20 cellular contexts compared by ENCODE assay signal in genomic region chr1:164670026-164670425, GRCh38.
DNase-seq lines count a peak whose midpoint lies in the region; ATAC-seq and TF ChIP-seq lines count a peak whose summit lies in the region.
"Had no signal": no experiment of that assay in that cellular context is flagged by ENCODE, and none has a peak within 500 bp of the region (broad histone marks: within the 10 kb centered on the region; RNA-seq: fewer than 3 reads in every experiment).

No MANE protein-coding gene starts in this region.

- peaks cover 57% of the 10 kb centered on the region for H3K4me1 Mint-ChIP-seq in GM23338
- peaks cover 71% of the 10 kb centered on the region for H3K4me1 Mint-ChIP-seq in mesothelial cell of epicardium
- H3K4me1 Mint-ChIP-seq: CD8-positive, alpha-beta memory T cell had no signal

- H3K9me2 ChIP-seq in GM23338 (ENCODE audit: insufficient read depth): 0 out of 2 replicates have a peak, but pooled peaks cover 3% of the 10 kb centered on the region

- TF ChIP-seq CTCF in GM23338 (conservative IDR thresholded peaks at IDR 0.05; ENCODE audit: low read depth in 2 of 2): 0 out of 4 replicates have a peak, but pooled peaks of 1 of the 2 experiments have one; percentile 8
- TF ChIP-seq CTCF in body of pancreas (IDR thresholded peaks at IDR 0.05): no peak
- no peak for TF ChIP-seq CTCF in mesothelial cell of epicardium (IDR thresholded peaks at IDR 0.05; ENCODE audit: unreplicated experiment)
- no peak for TF ChIP-seq CTCF in sigmoid colon (IDR thresholded peaks at IDR 0.05)

- H3K4me3 ChIP-seq in GM23338 (no peak overlapping the region), body of pancreas (no peak overlapping the region), sigmoid colon (no peak overlapping the region)
- H3K4me3 ChIP-seq: SJSA1 had no signal

- H3K4me2 ChIP-seq in GM23338: peak overlapping the region; percentile 73; the same call in 1 of the 2 replicates

- TF ChIP-seq EP300 in sigmoid colon (IDR thresholded peaks at IDR 0.05): no peak

- H3K27me3 Mint-ChIP-seq in GM23338 (ENCODE audit: insufficient read depth, low read depth, poor library complexity): peaks cover 11% of the 10 kb centered on the region
- H3K27me3 Mint-ChIP-seq in mesothelial cell of epicardium (ENCODE audit: low read depth): no peaks in the 10 kb centered on the region

- H3K9me3 Mint-ChIP-seq in GM23338: no peaks in the 10 kb centered on the region
- H3K9me3 Mint-ChIP-seq in mesothelial cell of epicardium: no peaks in the 10 kb centered on the region

- H3K9me3 ChIP-seq in body of pancreas (no peaks in the 10 kb centered on the region), sigmoid colon (no peaks in the 10 kb centered on the region)
- H3K9me3 ChIP-seq: SJSA1 had no signal

- H4K20me1 ChIP-seq in GM23338 (replicated peaks; ENCODE audit: insufficient read depth): peaks cover 36% of the 10 kb centered on the region

- WGBS in body of pancreas, 2 donors: 88 to 89% methylated on average over 1 of the region's 1 CpG
- 91 to 95% methylated on average over 1 of the region's 1 CpG for WGBS in sigmoid colon, 2 donors

- H3K36me3 Mint-ChIP-seq in GM23338 (ENCODE audit: low read depth): peaks cover 3% of the 10 kb centered on the region; the same call in 1 of the 3 replicates
- peaks cover 9% of the 10 kb centered on the region for H3K36me3 Mint-ChIP-seq in mesothelial cell of epicardium
- H3K36me3 Mint-ChIP-seq: CD8-positive, alpha-beta memory T cell had no signal

- H3F3A ChIP-seq in GM23338 (replicated peaks; ENCODE audit: low read depth): peaks cover 8% of the 10 kb centered on the region; the same call in 1 of the 2 replicates

- TF ChIP-seq POLR2A in body of pancreas (IDR thresholded peaks at IDR 0.05) (no peak), sigmoid colon (IDR thresholded peaks at IDR 0.05) (no peak)

- intact Hi-C loops in body of pancreas (cut with DNase I): no loop called here
- intact Hi-C loops in sigmoid colon (cut with DNase I): no loop called here

- H3K27ac ChIP-seq in GM23338 (ENCODE audit: low read depth): peak overlapping the region; percentile 78; the same call in 1 of the 2 replicates
- H3K27ac ChIP-seq in body of pancreas: peak overlapping the region in 3 of 4 donors; percentile 21 to 64 (median 22)
- H3K27ac ChIP-seq in sigmoid colon: peak overlapping the region; percentile 15 to 33 (median 28)
- H3K27ac ChIP-seq: HL-60, SJSA1 had no signal

- H3K27me3 ChIP-seq in GM23338 (ENCODE audit: insufficient read depth): no peaks in the 10 kb centered on the region
- no peaks in the 10 kb centered on the region for H3K27me3 ChIP-seq in body of pancreas
- H3K27me3 ChIP-seq in sigmoid colon: no peaks in the 10 kb centered on the region
- H3K27me3 ChIP-seq: SJSA1 had no signal

- H3K4me3 Mint-ChIP-seq in GM23338: no peak overlapping the region
- no peak overlapping the region for H3K4me3 Mint-ChIP-seq in mesothelial cell of epicardium
- H3K4me3 Mint-ChIP-seq: CD8-positive, alpha-beta memory T cell had no signal

- no peak for DNase-seq in GM23338 (ENCODE audit: low spot score)
- no peak for DNase-seq in body of pancreas
- no peak for DNase-seq in mesothelial cell of epicardium (ENCODE audit: low spot score in 2 of 2, unreplicated experiment in 2 of 2)
- DNase-seq in sigmoid colon: no peak
- no peak for DNase-seq in NCI-H1694 treated with DMSO at 0.1 percent for 48 hours (lab: John Stamatoyannopoulos, UW)
- DNase-seq: ACHN; C1 segment of cervical spinal cord; CD8-positive, alpha-beta memory T cell; DMS79; H7; NCI-H1417; NCI-H2029; NCI-H446; NCI-H526 treated with DMSO at 0.1 percent for 48 hours had no signal

- H3K27ac Mint-ChIP-seq in GM23338: 0 out of 2 replicates have a peak overlapping the region, but pooled peaks have one; percentile 21
- peak overlapping the region; percentile 88 for H3K27ac Mint-ChIP-seq in mesothelial cell of epicardium

- peaks cover 92% of the 10 kb centered on the region for H3K79me2 ChIP-seq in GM23338 (replicated peaks; ENCODE audit: insufficient read depth)

- H3K36me3 ChIP-seq in GM23338 (ENCODE audit: insufficient read depth): no peaks in the 10 kb centered on the region
- H3K36me3 ChIP-seq in body of pancreas (replicated peaks in 1 of 2; ENCODE audit: insufficient read depth in 1 of 2, low read depth in 2 of 2): no peaks in the 10 kb centered on the region
- H3K36me3 ChIP-seq in sigmoid colon: no peaks in the 10 kb centered on the region
- H3K36me3 ChIP-seq: SJSA1 had no signal

- no peak overlapping the region for H2AFZ ChIP-seq in GM23338

- ATAC-seq in GM23338 (no peak), body of pancreas (no peak), HG02870 (IDR thresholded peaks at IDR 0.05; ENCODE audit: unreplicated experiment) (no peak), GM21367 (IDR thresholded peaks at IDR 0.05; ENCODE audit: unreplicated experiment) (no peak), GM19035 (IDR thresholded peaks at IDR 0.05; ENCODE audit: unreplicated experiment) (no peak)
- ATAC-seq: Panc1 had no signal

- H3K4me1 ChIP-seq in GM23338 (ENCODE audit: insufficient read depth) (peaks cover 55% of the 10 kb centered on the region), body of pancreas (peaks cover 73% of the 10 kb centered on the region), sigmoid colon (peaks cover 0 to 79% (median 56%) of the 10 kb centered on the region in 4 donors)
- H3K4me1 ChIP-seq: SJSA1 had no signal

TF ChIP-seq in GM23338, 12 proteins besides CTCF, POLR2A, EP300 and RAD21 (continues in another document):
- TF ChIP-seq ZNF331 (CRISPR knock-in tag; IDR thresholded peaks at IDR 0.05; ENCODE audit: low read depth) (no peak), REST (IDR thresholded peaks at IDR 0.05; ENCODE audit: unreplicated experiment) (no peak), CREB1 (CRISPR knock-in tag; IDR thresholded peaks at IDR 0.05; ENCODE audit: low read depth) (no peak), ZNF114 (CRISPR knock-in tag; IDR thresholded peaks at IDR 0.05) (no peak), JUNB (IDR thresholded peaks at IDR 0.05; ENCODE audit: unreplicated experiment) (no peak), NANOG (IDR thresholded peaks at IDR 0.05; ENCODE audit: borderline replicate concordance) (no peak), EZH2 (IDR thresholded peaks at IDR 0.05; ENCODE audit: low read depth, unreplicated experiment) (no peak), STAT1 (IDR thresholded peaks at IDR 0.05; ENCODE audit: unreplicated experiment) (no peak)

Comparison
In these comparisons a context has a peak if more than half of its experiments do, and no peak if none do; other contexts are left out.
1. H3K27ac ChIP-seq: peak in every context shown above with its lines; median percentile 78 in GM23338; 28 in sigmoid colon; 22 in body of pancreas.